8 cellular contexts compared by ENCODE assay signal in genomic region chr2:18149660-18150246, GRCh38.
DNase-seq lines count a peak whose midpoint lies in the region; ATAC-seq and TF ChIP-seq lines count a peak whose summit lies in the region.

No MANE protein-coding gene starts in this region.

- no peaks in the 10 kb centered on the region for H3K36me3 Mint-ChIP-seq in CD14-positive monocyte

- WGBS in sigmoid colon, 2 donors: 5 to 23% methylated on average over 3 of the region's 3 CpGs

- CTCF ChIA-PET in RWPE1 (lab: Yijun Ruan, JAX): interaction anchor here (0.5 to 1.2 kb wide), 16 partner anchors 28 to 1586 kb away, joined by 3 to 5 read pairs (median 3); no protein-coding TSS in a partner anchor

- no peaks in the 10 kb centered on the region for H3K9me3 Mint-ChIP-seq in CD14-positive monocyte

- ATAC-seq in GM19372 (IDR thresholded peaks at IDR 0.05; ENCODE audit: low read depth, unreplicated experiment) (peak; percentile 82), HG02970 (IDR thresholded peaks at IDR 0.05; ENCODE audit: low FRiP score, unreplicated experiment) (no peak)

- H3K36me3 ChIP-seq in sigmoid colon: no peaks in the 10 kb centered on the region

- H3K27ac Mint-ChIP-seq in CD14-positive monocyte: no peak overlapping the region

- peak; percentile 69 for TF ChIP-seq CTCF in CD14-positive monocyte (IDR thresholded peaks at IDR 0.05)
- TF ChIP-seq CTCF in RWPE1 (conservative IDR thresholded peaks at IDR 0.05; ENCODE audit: low read depth): peak; percentile 83
- TF ChIP-seq CTCF in fibroblast of mammary gland (conservative IDR thresholded peaks at IDR 0.05; ENCODE audit: control insufficient read depth, insufficient read depth, low read depth, low read length): peak; percentile 86
- peak in 3 of 4 experiments; percentile 49 to 85 (median 49) for TF ChIP-seq CTCF in sigmoid colon (IDR thresholded peaks at IDR 0.05)

- no peaks in the 10 kb centered on the region for H3K4me1 Mint-ChIP-seq in CD14-positive monocyte

- no peaks in the 10 kb centered on the region for H3K9me3 ChIP-seq in sigmoid colon

- no peak overlapping the region for H3K4me3 ChIP-seq in fibroblast of mammary gland (ENCODE audit: control insufficient read depth, low read depth, low read length)
- H3K4me3 ChIP-seq in sigmoid colon: no peak overlapping the region

- TF ChIP-seq EP300 in sigmoid colon (IDR thresholded peaks at IDR 0.05): no peak

- no peak overlapping the region for H3K27ac ChIP-seq in RWPE1
- no peak overlapping the region for H3K27ac ChIP-seq in sigmoid colon

- POLR2A ChIA-PET in RWPE1 (lab: Yijun Ruan, JAX; ENCODE audit: low non-redundant PET): no interaction called here

- intact Hi-C loops in CD14-positive monocyte (cut with micrococcal nuclease) (no loop called here), sigmoid colon (cut with DNase I) (loop anchor here (1.0 to 5.0 kb wide), 2 partner anchors 272 to 298 kb away; partner anchors contain the start of gene KCNS3)

- DNase-seq in CD14-positive monocyte (ENCODE audit: low spot score) (no peak), LHCN-M2 (ENCODE audit: low read depth) (peak; percentile 44), RWPE1 (ENCODE audit: low spot score) (peak; percentile 44), fibroblast of mammary gland (ENCODE audit: low read depth) (peak; percentile 54), sigmoid colon (no peak), NCI-H226 (no peak)

- no peaks in the 10 kb centered on the region for H3K4me1 ChIP-seq in sigmoid colon

- TF ChIP-seq POLR2A in sigmoid colon (IDR thresholded peaks at IDR 0.05): no peak

- no peak overlapping the region for H3K4me3 Mint-ChIP-seq in CD14-positive monocyte

- H3K27me3 Mint-ChIP-seq in CD14-positive monocyte (ENCODE audit: low read depth in 3 of 3): peaks cover 0 to 2% (median 1%) of the 10 kb centered on the region in 3 donors

- H3K27me3 ChIP-seq in sigmoid colon: no peaks in the 10 kb centered on the region

Comparison
In these comparisons a context has a peak if more than half of its experiments do, and no peak if none do; other contexts are left out.
1. DNase-seq: peak in LHCN-M2 (single experiment), RWPE1 (single experiment) and fibroblast of mammary gland (single experiment); none in CD14-positive monocyte (single experiment), sigmoid colon (single experiment) and NCI-H226 (single experiment).
2. Peak in every context shown above with its lines, with median percentiles within 50 percentile points of each other: CTCF ChIP-seq.